ENCODE assay signal across 10 cellular contexts in the genomic region with DNA sequence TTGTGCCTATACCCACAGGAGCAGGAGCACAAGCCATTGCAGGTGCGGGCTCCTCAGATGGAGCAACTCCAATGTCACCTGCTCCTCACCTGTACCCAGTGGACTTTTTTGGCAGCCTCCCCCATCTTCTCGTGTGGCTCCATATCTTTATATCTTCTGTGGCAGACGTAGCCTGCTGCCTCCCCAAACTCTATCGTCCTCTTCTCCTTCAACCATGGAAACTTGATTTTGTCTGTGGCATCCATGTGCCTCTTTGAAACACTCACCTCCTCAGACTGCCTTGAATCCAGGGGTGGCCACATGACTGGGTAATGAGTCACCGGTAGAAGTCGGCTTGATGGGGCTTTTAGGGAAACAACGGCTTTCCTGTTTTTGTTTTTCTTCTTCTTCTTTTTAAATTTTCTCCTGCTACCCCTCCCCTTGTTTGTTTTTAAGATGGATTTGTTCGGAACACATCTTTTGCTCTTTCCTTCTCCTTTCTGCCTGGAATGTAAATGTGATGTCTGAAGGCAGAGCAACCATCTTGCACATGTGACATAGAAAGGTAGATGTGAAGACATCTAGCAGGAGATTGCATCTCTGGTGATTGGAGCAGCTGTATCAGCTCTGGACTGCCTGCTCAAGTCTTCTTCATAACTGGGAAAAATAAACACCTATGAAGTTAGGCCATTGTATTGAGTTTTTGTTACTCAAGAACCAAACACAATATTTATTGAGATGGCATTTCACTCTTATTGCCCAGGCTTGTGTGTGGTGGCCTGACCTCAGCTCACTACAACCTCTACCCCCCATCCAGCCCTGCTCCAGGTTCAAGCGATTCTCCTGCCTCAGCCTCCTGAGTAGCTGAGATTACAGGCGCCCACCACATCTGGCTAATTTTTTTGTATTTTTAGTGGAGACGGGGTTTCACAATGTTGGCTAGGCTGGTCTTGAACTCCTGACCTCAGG.
DNase-seq lines count a peak whose midpoint lies in the region; ATAC-seq and TF ChIP-seq lines count a peak whose summit lies in the region.
"Had no signal": no experiment of that assay in that cellular context is flagged by ENCODE, and none has a peak within 500 bp of the region (broad histone marks: within the 10 kb centered on the region; RNA-seq: fewer than 3 reads in every experiment).

No MANE protein-coding gene starts in this region.

- no peak for TF ChIP-seq CTCF in fibroblast of villous mesenchyme (IDR thresholded peaks at IDR 0.05; ENCODE audit: insufficient read depth, low read depth, low read length)
- TF ChIP-seq CTCF in OCI-LY7 (conservative IDR thresholded peaks at IDR 0.05; ENCODE audit: low read length) = no peak

- DNase-seq in activated gamma-delta T cell treated with anti-CD3 and anti-CD28 coated beads, Interleukin-2, amount 50 U/mL, for 16 hours (ENCODE audit: low read depth) = peak; percentile 12
- no peak for DNase-seq in activated gamma-delta T cell (lab: John Stamatoyannopoulos, UW)
- DNase-seq in activated CD8-positive, alpha-beta memory T cell treated with anti-CD3 and anti-CD28 coated beads, Interleukin-2, amount 50 U/mL, for 4 hours = peak; percentile 33
- DNase-seq in fibroblast of villous mesenchyme (ENCODE audit: low read depth) = peak; percentile 79
- no peak for DNase-seq in stimulated activated naive B cell treated with anti-CD40 and anti-IgM and Interleukin-4, amounts not matched to agents 10 μg/mL and 1 μg/mL and 100 μg/mL, for 72 hours
- DNase-seq in OCI-LY7 (ENCODE audit: low spot score) = no peak
- no peak for DNase-seq in HEK293T (ENCODE audit: extremely low spot score)

- POLR2A ChIA-PET in OCI-LY7 (lab: Charles Lee) = no interaction called here
- POLR2A ChIA-PET in HEK293T (lab: Yijun Ruan, JAX) = no interaction called here

- no peak overlapping the region for H3K4me3 ChIP-seq in fibroblast of villous mesenchyme (ENCODE audit: low read depth, low read length)
- no peak overlapping the region for H3K4me3 ChIP-seq in OCI-LY7 (ENCODE audit: low read depth, low read length, poor library complexity, severe bottlenecking)
- H3K4me3 ChIP-seq: BLaER1 had no signal

- H2AFZ ChIP-seq in OCI-LY7 (ENCODE audit: low read length) = no peak overlapping the region

- no peaks in the 10 kb centered on the region for H3K9me3 ChIP-seq in OCI-LY7 (ENCODE audit: low read length)
- H3K9me3 ChIP-seq: BLaER1 had no signal

- CTCF ChIA-PET in OCI-LY7 (lab: Charles Lee; ENCODE audit: unreplicated experiment) (no interaction called here), HEK293T (lab: Yijun Ruan, JAX) (no interaction called here)

- H3K4me3 Mint-ChIP-seq in stimulated activated naive B cell treated with anti-CD40 and anti-IgM and Interleukin-4, amounts not matched to agents 10 μg/mL and 1 μg/mL and 100 μg/mL, for 72 hours = peak overlapping the region; percentile 13 to 20

- no peaks in the 10 kb centered on the region for H4K20me1 ChIP-seq in OCI-LY7 (ENCODE audit: insufficient read depth, low read length)
- H4K20me1 ChIP-seq: BLaER1 had no signal

- H3K36me3 ChIP-seq in OCI-LY7 (ENCODE audit: insufficient read depth, low read length) = no peaks in the 10 kb centered on the region
- H3K36me3 ChIP-seq: BLaER1 had no signal

- no peaks in the 10 kb centered on the region for H3K27me3 Mint-ChIP-seq in stimulated activated naive B cell treated with anti-CD40 and anti-IgM and Interleukin-4, amounts not matched to agents 10 μg/mL and 1 μg/mL and 100 μg/mL, for 72 hours

- peak overlapping the region; percentile 93 for H3K27ac Mint-ChIP-seq in stimulated activated naive B cell treated with anti-CD40 and anti-IgM and Interleukin-4, amounts not matched to agents 10 μg/mL and 1 μg/mL and 100 μg/mL, for 72 hours

- peaks cover 59 to 84% of the 10 kb centered on the region in 2 donors for H3K4me1 Mint-ChIP-seq in stimulated activated naive B cell treated with anti-CD40 and anti-IgM and Interleukin-4, amounts not matched to agents 10 μg/mL and 1 μg/mL and 100 μg/mL, for 72 hours

- intact Hi-C loops in OCI-LY7 (cut with micrococcal nuclease; ENCODE audit: unreplicated experiment) = no loop called here

- no peaks in the 10 kb centered on the region for H3K9me2 ChIP-seq in OCI-LY7 (ENCODE audit: insufficient read depth, low read length)

- H3K9me3 Mint-ChIP-seq in stimulated activated naive B cell treated with anti-CD40 and anti-IgM and Interleukin-4, amounts not matched to agents 10 μg/mL and 1 μg/mL and 100 μg/mL, for 72 hours = peaks cover 3 to 4% of the 10 kb centered on the region in 2 donors

- no TSS peak for BruUV-seq in OCI-LY7 (replicated peaks; lab: Mats Ljungman, UMichigan)

- peaks cover 11 to 27% of the 10 kb centered on the region in 2 donors for H3K36me3 Mint-ChIP-seq in stimulated activated naive B cell treated with anti-CD40 and anti-IgM and Interleukin-4, amounts not matched to agents 10 μg/mL and 1 μg/mL and 100 μg/mL, for 72 hours

- H3K4me2 ChIP-seq in OCI-LY7 (ENCODE audit: low read length) = no peak overlapping the region
- H3K4me2 ChIP-seq: BLaER1 had no signal

- H3K79me2 ChIP-seq in OCI-LY7 (ENCODE audit: insufficient read depth, low read depth, low read length) = no peaks in the 10 kb centered on the region

- peak in 1 of 2 donors; percentile 16 for ATAC-seq in stimulated activated naive B cell treated with anti-CD40 and anti-IgM and Interleukin-4, amounts not matched to agents 10 μg/mL and 1 μg/mL and 100 μg/mL, for 72 hours (replicated peaks)
- no peak for ATAC-seq in GM21619 (IDR thresholded peaks at IDR 0.05; ENCODE audit: unreplicated experiment)

- H3K4me1 ChIP-seq in OCI-LY7 (ENCODE audit: insufficient read depth, low read length, poor library complexity, severe bottlenecking) = peaks cover 35% of the 10 kb centered on the region
- H3K4me1 ChIP-seq: BLaER1 had no signal

- H3K27ac ChIP-seq in OCI-LY7 (ENCODE audit: low read depth, low read length, poor library complexity, severe bottlenecking) = no peak overlapping the region
- H3K27ac ChIP-seq: BLaER1, VCaP had no signal

TF ChIP-seq in HEK293T, 16 proteins besides CTCF, POLR2A, EP300 and RAD21:
- TF ChIP-seq SUZ12 (IDR thresholded peaks at IDR 0.05) (no peak), LEF1 (IDR thresholded peaks at IDR 0.05; ENCODE audit: borderline replicate concordance) (no peak), ZNF384 (IDR thresholded peaks at IDR 0.05) (no peak), ARNT (IDR thresholded peaks at IDR 0.05) (no peak), HDGF (IDR thresholded peaks at IDR 0.05; ENCODE audit: borderline replicate concordance) (no peak), L3MBTL2 (conservative IDR thresholded peaks at IDR 0.05) (no peak), TARDBP (IDR thresholded peaks at IDR 0.05) (no peak), CTBP1 (IDR thresholded peaks at IDR 0.05; ENCODE audit: borderline replicate concordance) (no peak)
- TF ChIP-seq, protein P1, sequence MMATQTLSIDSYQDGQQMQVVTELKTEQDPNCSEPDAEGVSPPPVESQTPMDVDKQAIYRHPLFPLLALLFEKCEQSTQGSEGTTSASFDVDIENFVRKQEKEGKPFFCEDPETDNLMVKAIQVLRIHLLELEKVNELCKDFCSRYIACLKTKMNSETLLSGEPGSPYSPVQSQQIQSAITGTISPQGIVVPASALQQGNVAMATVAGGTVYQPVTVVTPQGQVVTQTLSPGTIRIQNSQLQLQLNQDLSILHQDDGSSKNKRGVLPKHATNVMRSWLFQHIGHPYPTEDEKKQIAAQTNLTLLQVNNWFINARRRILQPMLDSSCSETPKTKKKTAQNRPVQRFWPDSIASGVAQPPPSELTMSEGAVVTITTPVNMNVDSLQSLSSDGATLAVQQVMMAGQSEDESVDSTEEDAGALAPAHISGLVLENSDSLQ (IDR thresholded peaks at IDR 0.05) = no peak

Comparison
In these comparisons a context has a peak if more than half of its experiments do, and no peak if none do; other contexts are left out.
1. DNase-seq: peak in activated gamma-delta T cell treated with anti-CD3 and anti-CD28 coated beads, Interleukin-2, amount 50 U/mL, for 16 hours (single experiment), activated CD8-positive, alpha-beta memory T cell treated with anti-CD3 and anti-CD28 coated beads, Interleukin-2, amount 50 U/mL, for 4 hours (single experiment) and fibroblast of villous mesenchyme (single experiment); none in activated gamma-delta T cell (single experiment), stimulated activated naive B cell treated with anti-CD40 and anti-IgM and Interleukin-4, amounts not matched to agents 10 μg/mL and 1 μg/mL and 100 μg/mL, for 72 hours (single experiment), OCI-LY7 (single experiment) and HEK293T (single experiment).